ENCODE assay signal across 1 cellular context in the genomic region with DNA sequence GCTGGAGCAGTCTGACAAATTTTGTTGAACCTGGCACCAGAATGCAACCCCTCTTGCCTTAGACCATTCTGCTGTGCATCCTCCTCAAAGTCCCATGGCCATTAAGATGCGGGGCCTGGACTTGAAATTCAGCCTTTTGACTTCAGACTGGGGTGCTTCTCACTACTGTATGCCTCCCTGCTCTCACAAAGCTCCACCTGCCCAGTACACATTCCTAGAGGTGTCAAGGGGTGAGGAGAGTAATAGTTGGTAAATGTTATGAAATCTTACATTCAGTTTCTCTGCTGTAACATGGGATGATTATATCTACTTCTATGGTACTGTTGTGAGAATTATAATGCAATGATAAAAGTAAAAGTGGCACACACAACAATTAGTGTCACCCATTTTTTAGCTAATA.
TF ChIP-seq lines count a peak whose summit lies in the region.

No MANE protein-coding gene starts in this region.

TF ChIP-seq in GM23338, 12 proteins besides CTCF, POLR2A, EP300 and RAD21 (continued from another document):
- TF ChIP-seq, protein P1, sequence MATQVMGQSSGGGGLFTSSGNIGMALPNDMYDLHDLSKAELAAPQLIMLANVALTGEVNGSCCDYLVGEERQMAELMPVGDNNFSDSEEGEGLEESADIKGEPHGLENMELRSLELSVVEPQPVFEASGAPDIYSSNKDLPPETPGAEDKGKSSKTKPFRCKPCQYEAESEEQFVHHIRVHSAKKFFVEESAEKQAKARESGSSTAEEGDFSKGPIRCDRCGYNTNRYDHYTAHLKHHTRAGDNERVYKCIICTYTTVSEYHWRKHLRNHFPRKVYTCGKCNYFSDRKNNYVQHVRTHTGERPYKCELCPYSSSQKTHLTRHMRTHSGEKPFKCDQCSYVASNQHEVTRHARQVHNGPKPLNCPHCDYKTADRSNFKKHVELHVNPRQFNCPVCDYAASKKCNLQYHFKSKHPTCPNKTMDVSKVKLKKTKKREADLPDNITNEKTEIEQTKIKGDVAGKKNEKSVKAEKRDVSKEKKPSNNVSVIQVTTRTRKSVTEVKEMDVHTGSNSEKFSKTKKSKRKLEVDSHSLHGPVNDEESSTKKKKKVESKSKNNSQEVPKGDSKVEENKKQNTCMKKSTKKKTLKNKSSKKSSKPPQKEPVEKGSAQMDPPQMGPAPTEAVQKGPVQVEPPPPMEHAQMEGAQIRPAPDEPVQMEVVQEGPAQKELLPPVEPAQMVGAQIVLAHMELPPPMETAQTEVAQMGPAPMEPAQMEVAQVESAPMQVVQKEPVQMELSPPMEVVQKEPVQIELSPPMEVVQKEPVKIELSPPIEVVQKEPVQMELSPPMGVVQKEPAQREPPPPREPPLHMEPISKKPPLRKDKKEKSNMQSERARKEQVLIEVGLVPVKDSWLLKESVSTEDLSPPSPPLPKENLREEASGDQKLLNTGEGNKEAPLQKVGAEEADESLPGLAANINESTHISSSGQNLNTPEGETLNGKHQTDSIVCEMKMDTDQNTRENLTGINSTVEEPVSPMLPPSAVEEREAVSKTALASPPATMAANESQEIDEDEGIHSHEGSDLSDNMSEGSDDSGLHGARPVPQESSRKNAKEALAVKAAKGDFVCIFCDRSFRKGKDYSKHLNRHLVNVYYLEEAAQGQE (IDR thresholded peaks at IDR 0.05; ENCODE audit: unreplicated experiment), result no peak
- TF ChIP-seq EZH2 (IDR thresholded peaks at IDR 0.05; ENCODE audit: low read depth, unreplicated experiment) (no peak), EZH2phosphoT487 (IDR thresholded peaks at IDR 0.05; ENCODE audit: unreplicated experiment) (no peak), NANOG (IDR thresholded peaks at IDR 0.05; ENCODE audit: borderline replicate concordance) (no peak), CREB1 (CRISPR knock-in tag; IDR thresholded peaks at IDR 0.05; ENCODE audit: low read depth) (no peak), POLR2AphosphoS5 (IDR thresholded peaks at IDR 0.05; ENCODE audit: low read depth) (no peak)
- TF ChIP-seq, protein P2, sequence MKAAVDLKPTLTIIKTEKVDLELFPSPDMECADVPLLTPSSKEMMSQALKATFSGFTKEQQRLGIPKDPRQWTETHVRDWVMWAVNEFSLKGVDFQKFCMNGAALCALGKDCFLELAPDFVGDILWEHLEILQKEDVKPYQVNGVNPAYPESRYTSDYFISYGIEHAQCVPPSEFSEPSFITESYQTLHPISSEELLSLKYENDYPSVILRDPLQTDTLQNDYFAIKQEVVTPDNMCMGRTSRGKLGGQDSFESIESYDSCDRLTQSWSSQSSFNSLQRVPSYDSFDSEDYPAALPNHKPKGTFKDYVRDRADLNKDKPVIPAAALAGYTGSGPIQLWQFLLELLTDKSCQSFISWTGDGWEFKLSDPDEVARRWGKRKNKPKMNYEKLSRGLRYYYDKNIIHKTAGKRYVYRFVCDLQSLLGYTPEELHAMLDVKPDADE (IDR thresholded peaks at IDR 0.05), result no peak
